ENCODE assay signal across 1 cellular context in the genomic region with DNA sequence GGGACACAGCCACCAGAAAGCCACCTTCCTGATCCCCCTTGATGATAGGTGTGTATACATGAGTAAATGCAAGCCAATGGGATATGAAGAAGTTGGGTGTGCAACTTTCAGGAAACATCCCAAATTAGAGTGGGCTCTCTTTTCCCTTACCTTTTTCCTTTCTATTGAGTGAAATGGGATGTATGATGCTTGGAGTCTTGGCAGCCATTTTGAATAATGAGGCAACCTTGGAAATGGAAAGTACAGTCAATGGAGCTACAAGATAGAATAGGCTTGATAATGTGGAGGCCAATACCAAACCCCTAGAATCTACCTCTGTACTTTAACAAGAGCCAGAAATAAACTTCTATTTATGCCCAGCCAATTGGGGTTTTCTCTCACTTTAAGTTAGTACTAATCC.
TF ChIP-seq lines count a peak whose summit lies in the region.

No MANE protein-coding gene starts in this region.

TF ChIP-seq in H1, 55 proteins besides CTCF, POLR2A, EP300 and RAD21:
- peak; percentile 85 for TF ChIP-seq YY1 (IDR thresholded peaks at IDR 0.05; ENCODE audit: low read depth, low read length)
- TF ChIP-seq, protein P1, sequence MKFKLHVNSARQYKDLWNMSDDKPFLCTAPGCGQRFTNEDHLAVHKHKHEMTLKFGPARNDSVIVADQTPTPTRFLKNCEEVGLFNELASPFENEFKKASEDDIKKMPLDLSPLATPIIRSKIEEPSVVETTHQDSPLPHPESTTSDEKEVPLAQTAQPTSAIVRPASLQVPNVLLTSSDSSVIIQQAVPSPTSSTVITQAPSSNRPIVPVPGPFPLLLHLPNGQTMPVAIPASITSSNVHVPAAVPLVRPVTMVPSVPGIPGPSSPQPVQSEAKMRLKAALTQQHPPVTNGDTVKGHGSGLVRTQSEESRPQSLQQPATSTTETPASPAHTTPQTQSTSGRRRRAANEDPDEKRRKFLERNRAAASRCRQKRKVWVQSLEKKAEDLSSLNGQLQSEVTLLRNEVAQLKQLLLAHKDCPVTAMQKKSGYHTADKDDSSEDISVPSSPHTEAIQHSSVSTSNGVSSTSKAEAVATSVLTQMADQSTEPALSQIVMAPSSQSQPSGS (IDR thresholded peaks at IDR 0.05; ENCODE audit: low read length): no peak
